8 cellular contexts compared by ENCODE assay signal in the genomic region with DNA sequence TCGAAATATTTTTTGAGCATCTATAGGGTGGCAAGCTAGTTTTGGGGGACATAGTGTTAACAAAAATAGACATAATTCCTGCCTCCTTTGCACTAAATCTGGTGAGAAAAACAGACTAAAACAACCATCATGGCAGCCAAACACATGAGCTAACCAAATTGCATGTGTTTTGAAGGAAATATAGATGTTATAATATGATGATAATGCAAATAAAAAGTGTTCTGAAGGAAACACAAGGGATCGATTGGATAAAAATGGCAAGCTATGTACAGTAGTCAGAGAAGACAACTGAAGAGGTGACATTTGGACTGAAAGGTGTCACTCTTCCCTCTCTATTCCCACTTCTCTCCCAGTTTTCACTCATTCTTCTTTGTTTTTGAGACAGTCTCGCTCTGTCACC.
"Had no signal": no experiment of that assay in that cellular context is flagged by ENCODE, and none has a peak within 500 bp of the region (broad histone marks: within the 10 kb centered on the region; RNA-seq: fewer than 3 reads in every experiment).

No MANE protein-coding gene starts in this region.

- H3K27ac ChIP-seq: KMS-11 had no signal

- DNase-seq: H9, HCEC 1CT, IMR-90, KBM-7 had no signal

- ATAC-seq: GM23338 had no signal

- H3K9ac ChIP-seq: KMS-11 had no signal

- FAIRE-seq: H1, H54 had no signal

- H3K4me2 ChIP-seq: GM23338, KMS-11 had no signal

- H3K4me3 ChIP-seq: GM23338 had no signal

- H2AFZ ChIP-seq: GM23338 had no signal
